Comparison of ENCODE assay signal across 8 cellular contexts in the genomic region with DNA sequence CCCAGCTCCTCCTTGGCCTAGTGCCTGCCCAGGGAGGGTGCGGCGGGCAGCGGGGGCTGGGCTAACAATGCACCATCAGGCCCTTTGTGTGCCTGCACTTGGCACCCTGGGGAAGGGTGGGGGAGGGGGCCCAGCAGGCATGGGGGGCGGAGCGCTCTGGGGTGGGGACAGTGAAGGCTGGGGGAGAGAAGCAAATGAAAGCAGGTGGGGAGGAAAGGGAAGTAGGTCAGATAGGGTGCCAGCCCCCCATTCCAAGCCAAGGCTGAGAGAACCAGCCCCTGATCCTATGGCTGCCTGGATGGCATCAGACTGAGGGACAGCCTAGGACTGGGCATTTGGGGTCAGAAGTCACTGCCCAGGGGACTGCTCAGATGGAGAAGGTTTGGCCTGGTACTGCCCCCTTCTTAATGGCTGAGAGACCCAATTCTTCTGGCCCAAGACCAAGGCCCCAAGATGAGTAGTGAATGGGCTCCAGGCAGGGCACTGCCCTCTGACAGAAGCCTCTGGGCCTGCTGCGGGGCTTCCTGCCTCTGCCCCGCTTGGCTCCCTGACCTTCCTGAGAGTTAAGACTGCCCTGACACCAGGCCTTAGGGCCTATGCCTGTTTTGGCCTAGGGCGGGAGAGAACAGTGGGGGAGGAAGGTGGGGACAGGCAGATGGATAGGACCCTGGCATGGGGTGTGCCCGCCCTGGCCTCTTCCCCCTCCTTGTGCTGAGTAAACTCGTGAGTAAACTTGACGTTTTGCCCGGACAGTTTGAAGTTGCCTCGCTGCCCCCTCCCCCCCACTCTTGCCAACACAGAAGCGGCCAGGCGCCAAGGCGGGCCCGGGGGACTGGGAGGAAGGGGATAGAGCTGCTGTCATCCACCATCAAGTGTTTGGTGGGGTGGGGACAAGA. TPM values are rescaled to one million over a fixed set of nuclear protein-coding genes. Genes with fewer than 3 reads are reported as not detected.
A peak's percentile ranks its signal among the peaks of the same experiment; 100 is the strongest.
DNase-seq lines count a peak whose midpoint lies in the region; ATAC-seq lines count a peak whose summit lies in the region.

No MANE protein-coding gene starts in this region.

- no peaks in the 10 kb centered on the region for H3K27me3 ChIP-seq in iPS-18a (ENCODE audit: control insufficient read depth, insufficient read depth, low read length)

- H3K9ac ChIP-seq in iPS-18a (ENCODE audit: low read length), result peak overlapping the region; percentile 65

- H3K36me3 ChIP-seq in iPS-18a (ENCODE audit: control insufficient read depth, low read depth, low read length), result no peaks in the 10 kb centered on the region

- peak overlapping the region; percentile 91 for H3K27ac Mint-ChIP-seq in stimulated activated effector memory CD8-positive, alpha-beta T cell treated with anti-CD3 and anti-CD28 coated beads, Interleukin-12 subunit alpha, Interleukin-12 subunit beta, amount 100 ng/mL, for 72 hours

- DNase-seq in HT1080 (ENCODE audit: low read depth) (peak; percentile 41), retina (no peak)
- DNase-seq in activated naive CD4-positive, alpha-beta T cell treated with anti-CD3 and anti-CD28 coated beads, Interleukin-2, amount 50 U/mL, for 16 hours, result peak; percentile 29
- no peak for DNase-seq in stimulated activated effector memory CD8-positive, alpha-beta T cell treated with anti-CD3 and anti-CD28 coated beads, Interleukin-12 subunit alpha, Interleukin-12 subunit beta, amount 100 ng/mL, for 72 hours (ENCODE audit: low spot score in 2 of 2)

- peaks cover 8% of the 10 kb centered on the region for H3K36me3 Mint-ChIP-seq in stimulated activated effector memory CD8-positive, alpha-beta T cell treated with anti-CD3 and anti-CD28 coated beads, Interleukin-12 subunit alpha, Interleukin-12 subunit beta, amount 100 ng/mL, for 72 hours

- peaks cover 23% of the 10 kb centered on the region for H3K4me1 ChIP-seq in iPS-18a (ENCODE audit: control insufficient read depth, low read depth, low read length)

- H3K4me1 Mint-ChIP-seq in stimulated activated effector memory CD8-positive, alpha-beta T cell treated with anti-CD3 and anti-CD28 coated beads, Interleukin-12 subunit alpha, Interleukin-12 subunit beta, amount 100 ng/mL, for 72 hours, result peaks cover 61% of the 10 kb centered on the region

- peak overlapping the region; percentile 93 for H3K4me3 Mint-ChIP-seq in stimulated activated effector memory CD8-positive, alpha-beta T cell treated with anti-CD3 and anti-CD28 coated beads, Interleukin-12 subunit alpha, Interleukin-12 subunit beta, amount 100 ng/mL, for 72 hours

- no peak overlapping the region for H3K27ac ChIP-seq in iPS-18a (ENCODE audit: low read length)

- H3K4me3 ChIP-seq in iPS-18a (ENCODE audit: low read length), result peak overlapping the region; percentile 84

- no peaks in the 10 kb centered on the region for H3K9me3 Mint-ChIP-seq in stimulated activated effector memory CD8-positive, alpha-beta T cell treated with anti-CD3 and anti-CD28 coated beads, Interleukin-12 subunit alpha, Interleukin-12 subunit beta, amount 100 ng/mL, for 72 hours

- no peaks in the 10 kb centered on the region for H3K9me3 ChIP-seq in iPS-18a (ENCODE audit: control insufficient read depth, low read depth, low read length)

- no peak for ATAC-seq in stimulated activated effector memory CD8-positive, alpha-beta T cell treated with anti-CD3 and anti-CD28 coated beads, Interleukin-12 subunit alpha, Interleukin-12 subunit beta, amount 100 ng/mL, for 72 hours
- no peak for ATAC-seq in GM18519 (IDR thresholded peaks at IDR 0.05; ENCODE audit: low FRiP score, unreplicated experiment)
- no peak for ATAC-seq in GM18502 (IDR thresholded peaks at IDR 0.05; ENCODE audit: poor library complexity, unreplicated experiment)
- no peak for ATAC-seq in HG03460 (IDR thresholded peaks at IDR 0.05; ENCODE audit: unreplicated experiment)

RNA-seq across cellular contexts. Expression of a gene that starts 2.7 kb away (rescaled TPM):
- 18.9 and 22.2 TPM in 2 replicates for total RNA-seq in HT1080 (2014; rRNA removed; shearing (Covaris generic))
- 11.7 and 13.2 TPM in 2 replicates for polyA plus RNA-seq in HT1080 (2015; cell fraction: cytosol; rRNA removed)
- polyA plus RNA-seq in HT1080 (2015; cell fraction: nucleus; rRNA removed), result 29.6 and 31.6 TPM in 2 replicates

RNA-seq across cellular contexts. Expression of a gene that starts 11.9 kb away (rescaled TPM):
- total RNA-seq in HT1080 (2014; rRNA removed; shearing (Covaris generic)), result 0.64 TPM in 1 of 2 replicates, not detected in the other
- polyA plus RNA-seq in HT1080 (2015; cell fraction: cytosol; rRNA removed), result not detected in 2 replicates
- not detected in 2 replicates for polyA plus RNA-seq in HT1080 (2015; cell fraction: nucleus; rRNA removed)

RNA-seq across cellular contexts. Expression of a gene that starts 22.2 kb away (rescaled TPM):
- total RNA-seq in HT1080 (2014; rRNA removed; shearing (Covaris generic)), result 49.5 and 50.0 TPM in 2 replicates
- polyA plus RNA-seq in HT1080 (2015; cell fraction: cytosol; rRNA removed), result 21.0 and 25.1 TPM in 2 replicates
- 30.6 and 38.7 TPM in 2 replicates for polyA plus RNA-seq in HT1080 (2015; cell fraction: nucleus; rRNA removed)

RNA-seq across cellular contexts. Expression of a gene that starts 28.3 kb away (rescaled TPM):
- 0.03 TPM in 1 of 2 replicates, not detected in the other for total RNA-seq in HT1080 (2014; rRNA removed; shearing (Covaris generic))
- polyA plus RNA-seq in HT1080 (2015; cell fraction: cytosol; rRNA removed), result 0.03 TPM in 1 of 2 replicates, not detected in the other
- 0.16 and 0.49 TPM in 2 replicates for polyA plus RNA-seq in HT1080 (2015; cell fraction: nucleus; rRNA removed)

RNA-seq across cellular contexts. Expression of a gene that starts 28.3 kb away (rescaled TPM):
- 0.17 TPM in 1 of 2 replicates, not detected in the other for total RNA-seq in HT1080 (2014; rRNA removed; shearing (Covaris generic))
- polyA plus RNA-seq in HT1080 (2015; cell fraction: cytosol; rRNA removed), result not detected in 2 replicates
- not detected in 2 replicates for polyA plus RNA-seq in HT1080 (2015; cell fraction: nucleus; rRNA removed)

Comparison
In these comparisons a context has a peak if more than half of its experiments do, and no peak if none do; other contexts are left out.
1. DNase-seq: peak in HT1080 (single experiment) and activated naive CD4-positive, alpha-beta T cell treated with anti-CD3 and anti-CD28 coated beads, Interleukin-2, amount 50 U/mL, for 16 hours (single experiment); none in stimulated activated effector memory CD8-positive, alpha-beta T cell treated with anti-CD3 and anti-CD28 coated beads, Interleukin-12 subunit alpha, Interleukin-12 subunit beta, amount 100 ng/mL, for 72 hours (0 of 2) and retina (single experiment).